In the genomic region with DNA sequence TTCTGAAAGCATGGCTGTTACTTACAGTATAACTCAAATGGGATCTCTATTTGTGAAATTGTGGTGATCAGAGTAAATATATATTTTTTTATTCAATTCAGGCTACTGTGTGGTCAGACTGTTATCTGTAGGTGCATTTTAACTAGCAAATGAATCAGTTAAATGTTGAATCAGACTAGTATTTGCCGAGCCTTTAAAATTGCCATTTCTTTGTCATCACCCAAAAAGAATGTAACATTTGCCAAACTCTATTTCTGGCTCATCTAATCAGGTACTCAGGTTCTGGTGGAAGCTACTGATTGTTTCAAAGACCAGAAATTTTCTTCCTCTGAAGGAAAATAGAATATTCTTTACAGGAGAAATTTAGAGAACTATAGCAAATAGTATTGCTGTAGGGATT, we compare ENCODE assay signal across 10 cellular contexts. TPM values are rescaled to one million over a fixed set of nuclear protein-coding genes. Genes with fewer than 3 reads are reported as not detected.
A peak's percentile ranks its signal among the peaks of the same experiment; 100 is the strongest.
DNase-seq lines count a peak whose midpoint lies in the region; TF ChIP-seq lines count a peak whose summit lies in the region.
"Had no signal": no experiment of that assay in that cellular context is flagged by ENCODE, and none has a peak within 500 bp of the region (broad histone marks: within the 10 kb centered on the region; RNA-seq: fewer than 3 reads in every experiment).

No MANE protein-coding gene starts in this region.

- no peak for TF ChIP-seq RAD21 in liver (IDR thresholded peaks at IDR 0.05)

- H3K9ac ChIP-seq in liver (ENCODE audit: low read depth in 1 of 2, low read length in 2 of 2), result peak overlapping the region in 1 of 2 donors; percentile 63

- peak overlapping the region; percentile 2 for H3K4me3 ChIP-seq in AG04450 (ENCODE audit: low read depth, low read length)
- peak overlapping the region; percentile 58 for H3K4me3 ChIP-seq in HEK293 (ENCODE audit: low read depth, low read length)
- peak overlapping the region in 2 of 3 donors; percentile 9 to 11 for H3K4me3 ChIP-seq in liver (ENCODE audit: low read depth in 1 of 3, low read length in 3 of 3)

- no peak for TF ChIP-seq CTCF in AG04450 (IDR thresholded peaks at IDR 0.05; ENCODE audit: low read depth, low read length)
- no peak for TF ChIP-seq CTCF in HEK293 (tag by site-specific recombination; IDR thresholded peaks at IDR 0.05)
- no peak for TF ChIP-seq CTCF in liver (IDR thresholded peaks at IDR 0.05; ENCODE audit: low read depth, low read length, missing input control)
- no peak for TF ChIP-seq CTCF in endothelial cell (IDR thresholded peaks at IDR 0.05; ENCODE audit: unreplicated experiment)

- POLR2A ChIA-PET in AG04450 (lab: Yijun Ruan, JAX), result interaction anchor here (0.6 kb wide), 1 partner anchor 89 kb away, joined by 3 read pairs; no protein-coding TSS in a partner anchor
- POLR2A ChIA-PET in HEK293 (lab: Yijun Ruan, JAX), result interaction anchor here (0.7 to 2.6 kb wide), 3 partner anchors 41 to 285 kb away, joined by 3 to 28 read pairs (median 4); partner anchors contain the start of genes ELF2 and NOCT

- no peak overlapping the region for H3K27ac Mint-ChIP-seq in activated naive CD8-positive, alpha-beta T cell treated with anti-CD3 and anti-CD28 coated beads for 36 hours
- H3K27ac Mint-ChIP-seq in endothelial cell (ENCODE audit: unreplicated experiment), result no peak overlapping the region

- DNase-seq in AG04450 (ENCODE audit: low read depth, low spot score), result no peak
- DNase-seq in activated naive CD8-positive, alpha-beta T cell treated with anti-CD3 and anti-CD28 coated beads for 36 hours, result no peak
- no peak for DNase-seq in central memory CD4-positive, alpha-beta T cell
- no peak for DNase-seq in endothelial cell (ENCODE audit: low spot score)
- no peak for DNase-seq in AG08396 (ENCODE audit: low spot score)
- no peak for DNase-seq in NCI-H446 (lab: John Stamatoyannopoulos, UW)
- DNase-seq: activated CD4-positive, alpha-beta T cell treated with anti-CD3 and anti-CD28 coated beads, Interleukin-2, amount 50 U/mL, for 4 hours; effector CD4-positive, alpha-beta T cell had no signal

- 35% methylated on average over 1 of the region's 1 CpG for WGBS in liver

- H3K27me3 ChIP-seq in AG04450 (ENCODE audit: control insufficient read depth, insufficient read depth, low read length) (no peaks in the 10 kb centered on the region), liver (ENCODE audit: control insufficient read depth in 4 of 4, insufficient read depth in 4 of 4, low read length in 3 of 4) (no peaks in the 10 kb centered on the region)

- no peak overlapping the region for H3K27ac ChIP-seq in AG04450 (ENCODE audit: low read depth, low read length)
- no peak overlapping the region for H3K27ac ChIP-seq in HEK293 (ENCODE audit: extremely low read depth, low read depth, low read length)
- peak overlapping the region in 1 of 2 donors; percentile 99 for H3K27ac ChIP-seq in liver (ENCODE audit: low read depth in 1 of 2, low read length in 2 of 2)

- H3K27me3 Mint-ChIP-seq in activated naive CD8-positive, alpha-beta T cell treated with anti-CD3 and anti-CD28 coated beads for 36 hours, result no peaks in the 10 kb centered on the region
- peaks cover 17% of the 10 kb centered on the region for H3K27me3 Mint-ChIP-seq in endothelial cell (ENCODE audit: unreplicated experiment)

- peak overlapping the region; percentile 97 for H3K4me3 Mint-ChIP-seq in activated naive CD8-positive, alpha-beta T cell treated with anti-CD3 and anti-CD28 coated beads for 36 hours
- H3K4me3 Mint-ChIP-seq in endothelial cell (ENCODE audit: unreplicated experiment), result no peak overlapping the region

- H3K9me3 ChIP-seq in AG04450 (ENCODE audit: control insufficient read depth, insufficient read depth, low read length), result peaks cover 6% of the 10 kb centered on the region; the same call in 1 of the 2 replicates
- H3K9me3 ChIP-seq in HEK293 (ENCODE audit: control insufficient read depth, insufficient read depth, low read depth, low read length), result no peaks in the 10 kb centered on the region
- no peaks in the 10 kb centered on the region for H3K9me3 ChIP-seq in liver (ENCODE audit: control insufficient read depth in 4 of 4, low read length in 3 of 4)

- peaks cover 39% of the 10 kb centered on the region for H3K4me1 Mint-ChIP-seq in activated naive CD8-positive, alpha-beta T cell treated with anti-CD3 and anti-CD28 coated beads for 36 hours
- peaks cover 18% of the 10 kb centered on the region for H3K4me1 Mint-ChIP-seq in endothelial cell (ENCODE audit: unreplicated experiment)

- no peaks in the 10 kb centered on the region for H3K4me1 ChIP-seq in HEK293 (ENCODE audit: control insufficient read depth, insufficient read depth, low read length)
- H3K4me1 ChIP-seq in liver (ENCODE audit: control insufficient read depth in 4 of 4, insufficient read depth in 4 of 4, low read length in 3 of 4), result peaks cover 0 to 33% (median 28%) of the 10 kb centered on the region in 4 donors

- H3K9me3 Mint-ChIP-seq in activated naive CD8-positive, alpha-beta T cell treated with anti-CD3 and anti-CD28 coated beads for 36 hours, result no peaks in the 10 kb centered on the region
- no peaks in the 10 kb centered on the region for H3K9me3 Mint-ChIP-seq in endothelial cell (ENCODE audit: unreplicated experiment)

- H3K36me3 Mint-ChIP-seq in activated naive CD8-positive, alpha-beta T cell treated with anti-CD3 and anti-CD28 coated beads for 36 hours, result peaks cover 31% of the 10 kb centered on the region
- peaks cover 4% of the 10 kb centered on the region for H3K36me3 Mint-ChIP-seq in endothelial cell (ENCODE audit: low read depth, unreplicated experiment)

- CTCF ChIA-PET in AG04450 (lab: Charles Lee) (interaction anchor here (1.0 to 1.7 kb wide), 3 partner anchors 71 to 269 kb away, joined by 4 to 8 read pairs (median 7); no protein-coding TSS in a partner anchor), HEK293 (lab: Yijun Ruan, JAX) (interaction anchor here (0.7 to 1.1 kb wide), 2 partner anchors 20 to 94 kb away, joined by 3 read pairs; partner anchors contain the start of gene MGARP)

- H3K36me3 ChIP-seq in HEK293 (ENCODE audit: control insufficient read depth in 2 of 2, insufficient read depth in 1 of 2, low read length in 2 of 2), result peaks cover 0 to 5% of the 10 kb centered on the region in 2 experiments; a peak in 2 of 3 replicates
- H3K36me3 ChIP-seq in liver (ENCODE audit: control insufficient read depth in 4 of 4, insufficient read depth in 3 of 4, low read depth in 1 of 4, low read length in 3 of 4), result no peaks in the 10 kb centered on the region

TF ChIP-seq in HEK293, 187 proteins besides CTCF, POLR2A, EP300 and RAD21:
- TF ChIP-seq ZNF548 (tag by site-specific recombination; IDR thresholded peaks at IDR 0.05) (no peak), ELK4 (IDR thresholded peaks at IDR 0.05; ENCODE audit: borderline replicate concordance, low read depth, low read length) (no peak), ZNF335 (tag by site-specific recombination; conservative IDR thresholded peaks at IDR 0.05) (peak; percentile 35; the same call in 1 of the 2 replicates)

TF ChIP-seq in liver, 16 proteins besides CTCF, POLR2A, EP300 and RAD21 (continues in another document):
- TF ChIP-seq, protein P1, sequence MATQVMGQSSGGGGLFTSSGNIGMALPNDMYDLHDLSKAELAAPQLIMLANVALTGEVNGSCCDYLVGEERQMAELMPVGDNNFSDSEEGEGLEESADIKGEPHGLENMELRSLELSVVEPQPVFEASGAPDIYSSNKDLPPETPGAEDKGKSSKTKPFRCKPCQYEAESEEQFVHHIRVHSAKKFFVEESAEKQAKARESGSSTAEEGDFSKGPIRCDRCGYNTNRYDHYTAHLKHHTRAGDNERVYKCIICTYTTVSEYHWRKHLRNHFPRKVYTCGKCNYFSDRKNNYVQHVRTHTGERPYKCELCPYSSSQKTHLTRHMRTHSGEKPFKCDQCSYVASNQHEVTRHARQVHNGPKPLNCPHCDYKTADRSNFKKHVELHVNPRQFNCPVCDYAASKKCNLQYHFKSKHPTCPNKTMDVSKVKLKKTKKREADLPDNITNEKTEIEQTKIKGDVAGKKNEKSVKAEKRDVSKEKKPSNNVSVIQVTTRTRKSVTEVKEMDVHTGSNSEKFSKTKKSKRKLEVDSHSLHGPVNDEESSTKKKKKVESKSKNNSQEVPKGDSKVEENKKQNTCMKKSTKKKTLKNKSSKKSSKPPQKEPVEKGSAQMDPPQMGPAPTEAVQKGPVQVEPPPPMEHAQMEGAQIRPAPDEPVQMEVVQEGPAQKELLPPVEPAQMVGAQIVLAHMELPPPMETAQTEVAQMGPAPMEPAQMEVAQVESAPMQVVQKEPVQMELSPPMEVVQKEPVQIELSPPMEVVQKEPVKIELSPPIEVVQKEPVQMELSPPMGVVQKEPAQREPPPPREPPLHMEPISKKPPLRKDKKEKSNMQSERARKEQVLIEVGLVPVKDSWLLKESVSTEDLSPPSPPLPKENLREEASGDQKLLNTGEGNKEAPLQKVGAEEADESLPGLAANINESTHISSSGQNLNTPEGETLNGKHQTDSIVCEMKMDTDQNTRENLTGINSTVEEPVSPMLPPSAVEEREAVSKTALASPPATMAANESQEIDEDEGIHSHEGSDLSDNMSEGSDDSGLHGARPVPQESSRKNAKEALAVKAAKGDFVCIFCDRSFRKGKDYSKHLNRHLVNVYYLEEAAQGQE (IDR thresholded peaks at IDR 0.05), result no peak
- TF ChIP-seq, protein P2, sequence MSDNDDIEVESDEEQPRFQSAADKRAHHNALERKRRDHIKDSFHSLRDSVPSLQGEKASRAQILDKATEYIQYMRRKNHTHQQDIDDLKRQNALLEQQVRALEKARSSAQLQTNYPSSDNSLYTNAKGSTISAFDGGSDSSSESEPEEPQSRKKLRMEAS (IDR thresholded peaks at IDR 0.05), result no peak
- no peak for TF ChIP-seq JUND (IDR thresholded peaks at IDR 0.05)
- TF ChIP-seq TAF1 (conservative IDR thresholded peaks at IDR 0.05), result no peak
- no peak for TF ChIP-seq FOXA1 (IDR thresholded peaks at IDR 0.05)
- TF ChIP-seq EGR1 (IDR thresholded peaks at IDR 0.05; ENCODE audit: low read depth in 2 of 2), result no peak

RNA-seq across cellular contexts. Expression of gene NAA15, which starts 1.8 kb away (rescaled TPM):
- polyA plus RNA-seq in AG04450 (2011; rRNA removed), result 20.5 and 30.2 TPM in 2 replicates
- polyA minus RNA-seq in AG04450 (2011; rRNA and poly(A)+ RNA removed), result 13.7 and 36.7 TPM in 2 replicates
- total RNA-seq in activated naive CD8-positive, alpha-beta T cell treated with anti-CD3 and anti-CD28 coated beads for 36 hours, result 100 to 1,000 TPM; 120 to 131 TPM
- 10 to 100 TPM; 13.9 to 18.2 TPM for total RNA-seq in liver
- polyA plus RNA-seq in liver, result 1 to 10 TPM; 6.7 to 8.4 TPM
- 37.8 TPM for total RNA-seq in endothelial cell (ENCODE audit: unreplicated experiment)

RNA-seq across cellular contexts. Expression of gene NDUFC1, which starts 2.7 kb away (rescaled TPM):
- polyA plus RNA-seq in AG04450 (2011; rRNA removed), result 46.7 and 52.9 TPM in 2 replicates
- polyA minus RNA-seq in AG04450 (2011; rRNA and poly(A)+ RNA removed), result 10.5 and 12.5 TPM in 2 replicates
- total RNA-seq in activated naive CD8-positive, alpha-beta T cell treated with anti-CD3 and anti-CD28 coated beads for 36 hours, result 10 to 100 TPM; 61.3 to 65.3 TPM
- total RNA-seq in liver, result 10 to 100 TPM; 12.4 to 46.6 TPM
- polyA plus RNA-seq in liver, result 100 to 1,000 TPM in 1 of 2 donors, 10 to 100 TPM in 1; 55.0 to 192 TPM
- total RNA-seq in endothelial cell (ENCODE audit: unreplicated experiment), result 44.8 TPM

RNA-seq across cellular contexts. Expression of gene MGARP, which starts 19.5 kb away (rescaled TPM):
- polyA plus RNA-seq in AG04450 (2011; rRNA removed), result 42.6 and 57.7 TPM in 2 replicates
- 14.7 and 14.9 TPM in 2 replicates for polyA minus RNA-seq in AG04450 (2011; rRNA and poly(A)+ RNA removed)
- total RNA-seq in activated naive CD8-positive, alpha-beta T cell treated with anti-CD3 and anti-CD28 coated beads for 36 hours, result under 1 TPM; 0.19 to 0.38 TPM
- under 1 TPM; 0.09 to 0.17 TPM for total RNA-seq in liver
- polyA plus RNA-seq in liver, result under 1 TPM in 1 of 2 donors, not detected in 1; 0.09 TPM
- total RNA-seq in endothelial cell (ENCODE audit: unreplicated experiment), result not detected

Comparison
In these comparisons a context has a peak if more than half of its experiments do, and no peak if none do; other contexts are left out.
1. H3K4me3 ChIP-seq: peak in every context shown above with its lines; median percentile 58 in HEK293; 10 in liver; 2 in AG04450.